22 cellular contexts compared by ENCODE assay signal in the genomic region with DNA sequence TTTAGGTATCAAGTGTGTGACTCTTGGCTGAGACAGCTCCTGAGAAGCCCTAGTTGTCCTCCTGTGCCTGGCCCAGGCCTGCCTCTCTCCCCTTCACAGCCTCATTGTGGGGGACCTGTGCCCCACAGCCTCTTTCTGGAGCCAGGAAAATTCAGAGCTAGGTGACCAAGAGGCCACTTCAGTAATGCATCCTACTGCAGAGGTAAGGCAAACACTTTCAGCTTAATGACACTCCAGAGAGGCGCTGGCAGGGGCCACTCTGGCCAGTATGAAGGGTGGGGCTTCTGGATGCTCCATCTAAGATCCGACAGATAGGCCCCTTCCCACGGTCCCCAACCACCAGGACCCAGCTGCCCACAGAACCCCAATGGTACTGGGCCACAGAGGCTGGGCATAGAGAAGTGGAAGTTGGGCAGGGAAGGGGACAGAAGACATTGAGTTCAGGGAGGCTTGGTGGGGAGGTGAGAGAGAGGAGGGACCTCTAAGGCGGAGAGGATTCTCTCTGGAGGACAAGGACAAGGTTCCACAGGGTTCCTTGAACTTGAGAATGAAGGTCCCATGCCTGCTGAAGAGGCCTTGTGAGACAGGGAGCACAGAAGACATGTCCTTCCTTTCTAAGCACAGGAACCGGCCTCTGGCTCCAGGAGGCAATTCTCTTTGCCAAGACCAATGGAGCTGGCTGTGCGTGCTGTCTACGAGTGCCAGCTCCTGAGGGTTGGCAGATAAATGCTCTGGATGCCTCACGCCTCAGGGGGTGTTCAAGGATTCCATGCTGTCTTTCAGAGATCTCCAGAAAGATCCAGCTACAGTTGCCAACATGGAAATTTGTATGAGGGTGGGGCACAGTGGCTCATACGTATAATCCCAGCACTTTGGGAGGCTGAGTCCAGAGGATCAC. TPM values are rescaled to one million over a fixed set of nuclear protein-coding genes. Genes with fewer than 3 reads are reported as not detected.
DNase-seq lines count a peak whose midpoint lies in the region; ATAC-seq and TF ChIP-seq lines count a peak whose summit lies in the region.
"Had no signal": no experiment of that assay in that cellular context is flagged by ENCODE, and none has a peak within 500 bp of the region (broad histone marks: within the 10 kb centered on the region; RNA-seq: fewer than 3 reads in every experiment).

No MANE protein-coding gene starts in this region.

- H3K4me1 Mint-ChIP-seq in dendritic cell treated with granulocyte-macrophage colony-stimulating factor and Interleukin-4, amounts not matched to agents 40 ng/mL and 50 ng/mL, for 4 days (ENCODE audit: low read depth) = peaks cover 33% of the 10 kb centered on the region
- H3K4me1 Mint-ChIP-seq: natural killer cell had no signal

- TF ChIP-seq CTCF in left lung (IDR thresholded peaks at IDR 0.05) (no peak), thoracic aorta (IDR thresholded peaks at IDR 0.05) (no peak)

- H3K27ac ChIP-seq in left lung (no peak overlapping the region), thoracic aorta (peak overlapping the region; percentile 31 to 46)
- H3K27ac ChIP-seq: 22Rv1, body of pancreas, C4-2B, right lobe of liver had no signal

- no peaks in the 10 kb centered on the region for H3K36me3 ChIP-seq in left lung
- no peaks in the 10 kb centered on the region for H3K36me3 ChIP-seq in thoracic aorta
- H3K36me3 ChIP-seq: right lobe of liver had no signal

- H3K9me3 ChIP-seq in left lung (no peaks in the 10 kb centered on the region), thoracic aorta (no peaks in the 10 kb centered on the region)
- H3K9me3 ChIP-seq: body of pancreas, right lobe of liver had no signal

- H3K9me3 Mint-ChIP-seq in dendritic cell treated with granulocyte-macrophage colony-stimulating factor and Interleukin-4, amounts not matched to agents 40 ng/mL and 50 ng/mL, for 4 days = no peaks in the 10 kb centered on the region
- H3K9me3 Mint-ChIP-seq: natural killer cell, type B pancreatic cell had no signal

- H3K27me3 ChIP-seq in left lung = no peaks in the 10 kb centered on the region
- H3K27me3 ChIP-seq in thoracic aorta (replicated peaks; ENCODE audit: insufficient read depth) = no peaks in the 10 kb centered on the region
- H3K27me3 ChIP-seq: body of pancreas, right lobe of liver had no signal

- H3K4me1 ChIP-seq in left lung (peaks cover 0 to 8% of the 10 kb centered on the region in 2 donors), thoracic aorta (ENCODE audit: control insufficient read depth in 1 of 2, low read depth in 2 of 2) (peaks cover 4 to 37% of the 10 kb centered on the region in 2 donors)
- H3K4me1 ChIP-seq: body of pancreas, right lobe of liver had no signal

- H3K36me3 Mint-ChIP-seq in dendritic cell treated with granulocyte-macrophage colony-stimulating factor and Interleukin-4, amounts not matched to agents 40 ng/mL and 50 ng/mL, for 4 days (ENCODE audit: low read depth) = no peaks in the 10 kb centered on the region
- H3K36me3 Mint-ChIP-seq: natural killer cell, type B pancreatic cell had no signal

- H3K27ac Mint-ChIP-seq in dendritic cell treated with granulocyte-macrophage colony-stimulating factor and Interleukin-4, amounts not matched to agents 40 ng/mL and 50 ng/mL, for 4 days = peak overlapping the region; percentile 9
- H3K27ac Mint-ChIP-seq: natural killer cell, type B pancreatic cell had no signal

- H3K4me3 Mint-ChIP-seq in dendritic cell treated with granulocyte-macrophage colony-stimulating factor and Interleukin-4, amounts not matched to agents 40 ng/mL and 50 ng/mL, for 4 days = no peak overlapping the region
- H3K4me3 Mint-ChIP-seq: natural killer cell, type B pancreatic cell had no signal

- peaks cover 21% of the 10 kb centered on the region for H3K27me3 Mint-ChIP-seq in dendritic cell treated with granulocyte-macrophage colony-stimulating factor and Interleukin-4, amounts not matched to agents 40 ng/mL and 50 ng/mL, for 4 days
- H3K27me3 Mint-ChIP-seq: type B pancreatic cell had no signal

- H3K4me3 ChIP-seq in left lung = no peak overlapping the region
- H3K4me3 ChIP-seq in thoracic aorta = no peak overlapping the region
- H3K4me3 ChIP-seq: body of pancreas, right lobe of liver had no signal

- peak; percentile 58 for ATAC-seq in left lung
- ATAC-seq in thoracic aorta (ENCODE audit: insufficient number of reproducible peaks, low FRiP score, low read depth) = no peak
- no peak for ATAC-seq in HG03520 (IDR thresholded peaks at IDR 0.05; ENCODE audit: unreplicated experiment)
- no peak for ATAC-seq in GM21367 (IDR thresholded peaks at IDR 0.05; ENCODE audit: unreplicated experiment)
- ATAC-seq in GM18511 (IDR thresholded peaks at IDR 0.05; ENCODE audit: unreplicated experiment) = no peak
- ATAC-seq: body of pancreas, natural killer cell, right lobe of liver had no signal

- DNase-seq in DMS79 treated with DMSO at 0.1 percent for 48 hours (lab: John Stamatoyannopoulos, UW) = peak; percentile 4
- no peak for DNase-seq in DMS79 (lab: John Stamatoyannopoulos, UW)
- DNase-seq in left lung = no peak
- no peak for DNase-seq in thoracic aorta (ENCODE audit: low spot score)
- DNase-seq: activated CD4-positive, CD25-positive, alpha-beta regulatory T cell; activated naive CD4-positive, alpha-beta T cell; body of pancreas; DMS153; natural killer cell; NCI-H187 treated with DMSO at 0.1 percent for 48 hours; NCI-H69; right lobe of liver; RPMI8226; stimulated activated CD4-positive, alpha-beta T cell treated with anti-CD3 and anti-CD28 coated beads, Interleukin-2, amount 100 ng/mL, for 48 hours; T-helper 1 cell had no signal

- intact Hi-C loops in dendritic cell treated with granulocyte-macrophage colony-stimulating factor and Interleukin-4, amounts not matched to agents 40 ng/mL and 50 ng/mL, for 4 days (cut with micrococcal nuclease) = no loop called here
- intact Hi-C loops in left lung (cut with DNase I) = no loop called here

RNA-seq across cellular contexts. Expression of a gene that starts 46.4 kb away (rescaled TPM):
- total RNA-seq in left lung = 100 to 1,000 TPM; 174 to 391 TPM
- total RNA-seq in thoracic aorta = 100 to 1,000 TPM; 371 to 755 TPM

RNA-seq across cellular contexts. Expression of a gene that starts 49.1 kb away (rescaled TPM):
- total RNA-seq in left lung = 1 to 10 TPM; 2.6 TPM
- 10 to 100 TPM; 11.0 to 45.4 TPM for total RNA-seq in thoracic aorta
- total RNA-seq: natural killer cell had no signal

Comparison
In these comparisons a context has a peak if more than half of its experiments do, and no peak if none do; other contexts are left out.
1. H3K27ac ChIP-seq: peak in thoracic aorta (2 of 2); none in left lung (0 of 2).